Comparison of ENCODE assay signal across 1 cellular context in genomic region chr10:22693860-22694259, GRCh38.
TF ChIP-seq lines count a peak whose summit lies in the region.

No MANE protein-coding gene starts in this region.

TF ChIP-seq in K562, 482 proteins besides CTCF, POLR2A, EP300 and RAD21 (continued from another document):
- TF ChIP-seq NR2C2 (CRISPR knock-in tag; IDR thresholded peaks at IDR 0.05) (no peak), NR2C2 (tag; IDR thresholded peaks at IDR 0.05) (0 out of 2 replicates have a peak, but pooled peaks have one; percentile 11), RBBP5 (IDR thresholded peaks at IDR 0.05; ENCODE audit: borderline replicate concordance, insufficient read depth, low read length, poor library complexity, severe bottlenecking) (peak; percentile 31)
